In genomic region chr1:193118803-193119730, GRCh38 we compare ENCODE assay signal across 10 cellular contexts.
"Had no signal": no experiment of that assay in that cellular context is flagged by ENCODE, and none has a peak within 500 bp of the region (broad histone marks: within the 10 kb centered on the region; RNA-seq: fewer than 3 reads in every experiment).

No MANE protein-coding gene starts in this region.

- H3K4me3 ChIP-seq: skin epidermis, transverse colon had no signal

- H3K27ac Mint-ChIP-seq: activated CD8-positive, alpha-beta T cell treated with anti-CD3 and anti-CD28 coated beads, Interleukin-2, amount 10 ng/mL, durations not matched to agents 7 days and 5 days; activated naive CD8-positive, alpha-beta T cell treated with anti-CD3 and anti-CD28 coated beads for 36 hours had no signal

- H3K4me3 Mint-ChIP-seq: activated CD8-positive, alpha-beta T cell treated with anti-CD3 and anti-CD28 coated beads, Interleukin-2, amount 10 ng/mL, durations not matched to agents 7 days and 5 days; activated naive CD8-positive, alpha-beta T cell treated with anti-CD3 and anti-CD28 coated beads for 36 hours had no signal

- DNase-seq: activated CD8-positive, alpha-beta T cell treated with anti-CD3 and anti-CD28 coated beads, Interleukin-2, amount 10 ng/mL, durations not matched to agents 7 days and 5 days; activated effector memory CD4-positive, alpha-beta T cell treated with anti-CD3 and anti-CD28 coated beads, Interleukin-2, amount 50 U/mL, for 16 hours; activated naive CD8-positive, alpha-beta T cell treated with anti-CD3 and anti-CD28 coated beads for 36 hours; anterior cingulate cortex; hippocampal formation; kidney glomerular epithelial cell; posterior cingulate gyrus; transverse colon had no signal

- ATAC-seq: activated CD8-positive, alpha-beta T cell treated with anti-CD3 and anti-CD28 coated beads, Interleukin-2, amount 10 ng/mL, durations not matched to agents 7 days and 5 days; esophagus mucosa had no signal
